ENCODE assay signal across 17 cellular contexts in genomic region chr9:108562176-108562575, GRCh38.
"Had no signal": no experiment of that assay in that cellular context is flagged by ENCODE, and none has a peak within 500 bp of the region (broad histone marks: within the 10 kb centered on the region; RNA-seq: fewer than 3 reads in every experiment).

No MANE protein-coding gene starts in this region.

- H3K4me3 ChIP-seq: gastrocnemius medialis, left ventricle myocardium inferior, sigmoid colon, testis had no signal

- H3K9me3 Mint-ChIP-seq: activated B cell treated with CpG ODN at 0.5 μM for 24 hours; activated CD4-positive, alpha-beta T cell treated with anti-CD3 and anti-CD28 coated beads, Interleukin-2, amount 10 ng/mL, durations not matched to agents 24 days and 14 days; activated naive CD4-positive, alpha-beta T cell treated with anti-CD3 and anti-CD28 coated beads for 36 hours; activated T-helper 17 cell treated with anti-CD3 and anti-CD28 coated beads, Interleukin-2, amount 50 U/mL, for 72 hours; effector memory CD8-positive, alpha-beta T cell; nephron progenitor cell; stimulated activated naive CD8-positive, alpha-beta T cell treated with anti-CD3 and anti-CD28 coated beads, Interleukin-15, Interleukin-2, amounts not matched to agents 100 ng/mL and 50 ng/mL, for 24 hours; T-helper 1 cell treated with Interleukin-12 subunit alpha and Interleukin-12 subunit beta and Interleukin-4 antibody, amounts not matched to agents 30 μg/mL and 1 μg/mL, for 36 hours had no signal

- ATAC-seq: activated T-helper 17 cell treated with anti-CD3 and anti-CD28 coated beads, Interleukin-2, amount 50 U/mL, for 72 hours; effector memory CD8-positive, alpha-beta T cell; gastrocnemius medialis had no signal

- H3K27ac Mint-ChIP-seq: activated B cell treated with CpG ODN at 0.5 μM for 24 hours; activated CD4-positive, alpha-beta T cell treated with anti-CD3 and anti-CD28 coated beads, Interleukin-2, amount 10 ng/mL, durations not matched to agents 24 days and 14 days; activated naive CD4-positive, alpha-beta T cell treated with anti-CD3 and anti-CD28 coated beads for 36 hours; activated T-helper 17 cell treated with anti-CD3 and anti-CD28 coated beads, Interleukin-2, amount 50 U/mL, for 72 hours; effector memory CD8-positive, alpha-beta T cell; nephron progenitor cell; stimulated activated naive CD8-positive, alpha-beta T cell treated with anti-CD3 and anti-CD28 coated beads, Interleukin-15, Interleukin-2, amounts not matched to agents 100 ng/mL and 50 ng/mL, for 24 hours; T-helper 1 cell treated with Interleukin-12 subunit alpha and Interleukin-12 subunit beta and Interleukin-4 antibody, amounts not matched to agents 30 μg/mL and 1 μg/mL, for 36 hours had no signal

- H3K27me3 Mint-ChIP-seq: activated CD4-positive, alpha-beta T cell treated with anti-CD3 and anti-CD28 coated beads, Interleukin-2, amount 10 ng/mL, durations not matched to agents 24 days and 14 days; central memory CD8-positive, alpha-beta T cell; effector memory CD8-positive, alpha-beta T cell had no signal

- H3K27me3 ChIP-seq: gastrocnemius medialis, sigmoid colon, testis had no signal

- H3K4me1 Mint-ChIP-seq: activated B cell treated with CpG ODN at 0.5 μM for 24 hours; activated CD4-positive, alpha-beta T cell treated with anti-CD3 and anti-CD28 coated beads, Interleukin-2, amount 10 ng/mL, durations not matched to agents 24 days and 14 days; activated T-helper 17 cell treated with anti-CD3 and anti-CD28 coated beads, Interleukin-2, amount 50 U/mL, for 72 hours; central memory CD8-positive, alpha-beta T cell; nephron progenitor cell had no signal

- H3K27ac ChIP-seq: gastrocnemius medialis, left ventricle myocardium inferior, sigmoid colon, testis had no signal

- H3K9me3 ChIP-seq: gastrocnemius medialis, left ventricle myocardium inferior, sigmoid colon, testis had no signal

- H3K4me3 Mint-ChIP-seq: activated B cell treated with CpG ODN at 0.5 μM for 24 hours; activated CD4-positive, alpha-beta T cell treated with anti-CD3 and anti-CD28 coated beads, Interleukin-2, amount 10 ng/mL, durations not matched to agents 24 days and 14 days; activated naive CD4-positive, alpha-beta T cell treated with anti-CD3 and anti-CD28 coated beads for 36 hours; activated T-helper 17 cell treated with anti-CD3 and anti-CD28 coated beads, Interleukin-2, amount 50 U/mL, for 72 hours; central memory CD8-positive, alpha-beta T cell; effector memory CD8-positive, alpha-beta T cell; nephron progenitor cell; stimulated activated naive CD8-positive, alpha-beta T cell treated with anti-CD3 and anti-CD28 coated beads, Interleukin-15, Interleukin-2, amounts not matched to agents 100 ng/mL and 50 ng/mL, for 24 hours; T-helper 1 cell treated with Interleukin-12 subunit alpha and Interleukin-12 subunit beta and Interleukin-4 antibody, amounts not matched to agents 30 μg/mL and 1 μg/mL, for 36 hours had no signal

- H3K4me1 ChIP-seq: testis had no signal

- H3K36me3 ChIP-seq: gastrocnemius medialis, left ventricle myocardium inferior, sigmoid colon had no signal

- DNase-seq: activated B cell treated with CpG ODN at 0.5 μM for 24 hours; activated CD4-positive, alpha-beta T cell treated with anti-CD3 and anti-CD28 coated beads, Interleukin-2, amount 10 ng/mL, durations not matched to agents 24 days and 14 days; activated naive CD4-positive, alpha-beta T cell treated with anti-CD3 and anti-CD28 coated beads for 36 hours; activated T-cell treated with anti-CD3 and anti-CD28 coated beads for 4 hours; effector memory CD8-positive, alpha-beta T cell; erythroblast; gastrocnemius medialis; islet precursor cell; left ventricle myocardium inferior; nephron progenitor cell; sigmoid colon; stimulated activated CD4-positive, alpha-beta T cell treated with anti-CD3 and anti-CD28 coated beads, Interleukin-2, amount 100 ng/mL, for 48 hours; testis had no signal
